8 cellular contexts compared by ENCODE assay signal in genomic region chr3:4987374-4988296, GRCh38. TPM values are rescaled to one million over a fixed set of nuclear protein-coding genes. Genes with fewer than 3 reads are reported as not detected.
DNase-seq lines count a peak whose midpoint lies in the region; ATAC-seq, FAIRE-seq and TF ChIP-seq lines count a peak whose summit lies in the region.

No MANE protein-coding gene starts in this region.

- H3K27me3 Mint-ChIP-seq in MCF 10A (ENCODE audit: insufficient read depth, unreplicated experiment), result no peaks in the 10 kb centered on the region

- H3K4me1 ChIP-seq in A549 (peaks cover 66% of the 10 kb centered on the region), mucosa of rectum (ENCODE audit: control insufficient read depth in 2 of 2, insufficient read depth in 2 of 2, low read length in 2 of 2) (peaks cover 43 to 55% of the 10 kb centered on the region in 2 donors)

- H3K4me2 ChIP-seq in A549, result peak overlapping the region; percentile 93

- H3K27ac ChIP-seq in A549, result peak overlapping the region; percentile 96 to 98
- peak overlapping the region; percentile 90 to 98 for H3K27ac ChIP-seq in mucosa of rectum (ENCODE audit: low read depth in 2 of 2, low read length in 2 of 2)

- H3K9me3 Mint-ChIP-seq in MCF 10A (ENCODE audit: unreplicated experiment), result no peaks in the 10 kb centered on the region

- no peaks in the 10 kb centered on the region for H3K9me3 ChIP-seq in A549
- H3K9me3 ChIP-seq in mucosa of rectum (ENCODE audit: control insufficient read depth in 2 of 2, low read length in 2 of 2), result no peaks in the 10 kb centered on the region

- POLR2A ChIA-PET in A549 (lab: Yijun Ruan, JAX), result interaction anchor here (1.0 to 13.9 kb wide), 8 partner anchors 8 to 276 kb away, joined by 4 to 367 read pairs (median 10); partner anchors contain the start of gene BHLHE40
- POLR2A ChIA-PET in MCF 10A (lab: Yijun Ruan, JAX), result interaction anchor here (1.0 to 12.4 kb wide), 10 partner anchors 7 to 520 kb away, joined by 3 to 251 read pairs (median 8); partner anchors contain the start of gene SUMF1

- no peaks in the 10 kb centered on the region for H3K27me3 ChIP-seq in mucosa of rectum (ENCODE audit: control insufficient read depth in 2 of 2, insufficient read depth in 2 of 2, low read length in 2 of 2)

- no peak for FAIRE-seq in A549 (lab: Jason Lieb, UNC)

- H3K36me3 Mint-ChIP-seq in MCF 10A (ENCODE audit: insufficient read depth, unreplicated experiment), result peaks cover 24% of the 10 kb centered on the region

- CTCF ChIA-PET in A549 (lab: Yijun Ruan, JAX) (interaction anchor here (0.7 to 17.8 kb wide), 5 partner anchors 11 to 271 kb away, joined by 3 to 602 read pairs (median 20); no protein-coding TSS in a partner anchor), MCF 10A (lab: Yijun Ruan, JAX) (interaction anchor here (0.6 to 14.5 kb wide), 5 partner anchors 38 to 388 kb away, joined by 3 to 185 read pairs (median 4); no protein-coding TSS in a partner anchor)

- peak overlapping the region; percentile 69 to 80 for H3K9ac ChIP-seq in mucosa of rectum (ENCODE audit: low read depth in 1 of 2, low read length in 2 of 2)

- no peak for TF ChIP-seq RAD21 in A549 (conservative IDR thresholded peaks at IDR 0.05 in 1 of 2, IDR thresholded peaks at IDR 0.05 in 1 of 2)

- no peak for TF ChIP-seq POLR2A in A549 (IDR thresholded peaks at IDR 0.05; ENCODE audit: low read length)

- peak overlapping the region; percentile 52 for H3K4me3 Mint-ChIP-seq in MCF 10A (ENCODE audit: unreplicated experiment)

- peaks cover 12 to 15% of the 10 kb centered on the region in 2 donors for H3K36me3 ChIP-seq in mucosa of rectum (ENCODE audit: control insufficient read depth in 2 of 2, insufficient read depth in 2 of 2, low read length in 2 of 2)

- TF ChIP-seq CTCF in A549 (IDR thresholded peaks at IDR 0.05), result no peak
- TF ChIP-seq CTCF in MCF 10A (IDR thresholded peaks at IDR 0.05; ENCODE audit: unreplicated experiment), result no peak

- no peak for TF ChIP-seq EP300 in A549 (IDR thresholded peaks at IDR 0.05)

- H3K27ac Mint-ChIP-seq in MCF 10A (ENCODE audit: low read depth, unreplicated experiment), result no peak overlapping the region

- peaks cover 33% of the 10 kb centered on the region for H3K4me1 Mint-ChIP-seq in MCF 10A (ENCODE audit: insufficient read depth, unreplicated experiment)

- 72% methylated on average over 8 of the region's 8 CpGs for WGBS in A549 (ENCODE audit: missing lambda C conversion rate)

- H3K4me3 ChIP-seq in A549, result no peak overlapping the region
- peak overlapping the region; percentile 56 for H3K4me3 ChIP-seq in Jurkat, Clone E6-1 (ENCODE audit: low read length)
- H3K4me3 ChIP-seq in mucosa of rectum (ENCODE audit: low read length in 2 of 2), result peak overlapping the region; percentile 61 to 65

- ATAC-seq in A549, result no peak
- no peak for ATAC-seq in HG03460 (IDR thresholded peaks at IDR 0.05; ENCODE audit: unreplicated experiment)

- no peak for DNase-seq in A549 (ENCODE audit: low read depth in 1 of 2, low spot score in 1 of 2)
- no peak for DNase-seq in Jurkat, Clone E6-1 (ENCODE audit: low read depth, low spot score)
- no peak for DNase-seq in MCF 10A (ENCODE audit: unreplicated experiment)
- DNase-seq in DMS 273 (lab: John Stamatoyannopoulos, UW; ENCODE audit: unreplicated experiment), result no peak
- DNase-seq in NK-92 treated with Interleukin-12 subunit alpha and Interleukin-12 subunit beta, amount 100 ng/mL, for 24 hours (lab: John Stamatoyannopoulos, UW), result no peak
- DNase-seq in cerebellar cortex (ENCODE audit: low spot score), result no peak

- intact Hi-C loops in MCF 10A (cut with micrococcal nuclease), result loop anchor here (10.0 kb wide), 1 partner anchor 197 kb away; the partner anchor contains the start of gene EDEM1

- no TSS peak for BruUV-seq in MCF 10A (replicated peaks; lab: Mats Ljungman, UMichigan)

TF ChIP-seq in A549, 52 proteins besides CTCF, POLR2A, EP300 and RAD21 (continues in another document):
- TF ChIP-seq RFX5 (IDR thresholded peaks at IDR 0.05), result no peak
- no peak for TF ChIP-seq BHLHE40 (IDR thresholded peaks at IDR 0.05; ENCODE audit: low read depth, low read length)
- no peak for TF ChIP-seq MYC (IDR thresholded peaks at IDR 0.05; ENCODE audit: borderline replicate concordance, low read length)
- TF ChIP-seq RCOR1 (IDR thresholded peaks at IDR 0.05; ENCODE audit: low read depth, low read length), result 0 out of 2 replicates have a peak, but pooled peaks have one; percentile 12
- TF ChIP-seq KDM5A (IDR thresholded peaks at IDR 0.05), result no peak
- peak; percentile 10 for TF ChIP-seq CHD2 (IDR thresholded peaks at IDR 0.05; ENCODE audit: low read length, partially characterized antibody)
- TF ChIP-seq NR3C1 (IDR thresholded peaks at IDR 0.05), result no peak
- TF ChIP-seq USF2 (IDR thresholded peaks at IDR 0.05), result no peak
- TF ChIP-seq HDAC2 (IDR thresholded peaks at IDR 0.05), result peak; percentile 92
- TF ChIP-seq, protein P1, sequence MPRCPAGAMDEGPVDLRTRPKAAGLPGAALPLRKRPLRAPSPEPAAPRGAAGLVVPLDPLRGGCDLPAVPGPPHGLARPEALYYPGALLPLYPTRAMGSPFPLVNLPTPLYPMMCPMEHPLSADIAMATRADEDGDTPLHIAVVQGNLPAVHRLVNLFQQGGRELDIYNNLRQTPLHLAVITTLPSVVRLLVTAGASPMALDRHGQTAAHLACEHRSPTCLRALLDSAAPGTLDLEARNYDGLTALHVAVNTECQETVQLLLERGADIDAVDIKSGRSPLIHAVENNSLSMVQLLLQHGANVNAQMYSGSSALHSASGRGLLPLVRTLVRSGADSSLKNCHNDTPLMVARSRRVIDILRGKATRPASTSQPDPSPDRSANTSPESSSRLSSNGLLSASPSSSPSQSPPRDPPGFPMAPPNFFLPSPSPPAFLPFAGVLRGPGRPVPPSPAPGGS (IDR thresholded peaks at IDR 0.05), result no peak
- TF ChIP-seq JUNB (IDR thresholded peaks at IDR 0.05), result no peak
- TF ChIP-seq HOXB13 (CRISPR knock-in tag; IDR thresholded peaks at IDR 0.05; ENCODE audit: low read depth), result no peak
- TF ChIP-seq, protein P2, sequence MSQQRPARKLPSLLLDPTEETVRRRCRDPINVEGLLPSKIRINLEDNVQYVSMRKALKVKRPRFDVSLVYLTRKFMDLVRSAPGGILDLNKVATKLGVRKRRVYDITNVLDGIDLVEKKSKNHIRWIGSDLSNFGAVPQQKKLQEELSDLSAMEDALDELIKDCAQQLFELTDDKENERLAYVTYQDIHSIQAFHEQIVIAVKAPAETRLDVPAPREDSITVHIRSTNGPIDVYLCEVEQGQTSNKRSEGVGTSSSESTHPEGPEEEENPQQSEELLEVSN (IDR thresholded peaks at IDR 0.05; ENCODE audit: borderline replicate concordance, low read depth), result no peak
- no peak for TF ChIP-seq SMC3 (IDR thresholded peaks at IDR 0.05)
- no peak for TF ChIP-seq TP53 (CRISPR knock-in tag; IDR thresholded peaks at IDR 0.05)
- TF ChIP-seq EHMT2 (IDR thresholded peaks at IDR 0.05; ENCODE audit: low read depth), result no peak
- TF ChIP-seq ELK1 (IDR thresholded peaks at IDR 0.05; ENCODE audit: low read depth, low read length), result no peak
- peak; percentile 45; the same call in 1 of the 2 replicates for TF ChIP-seq FOSB (CRISPR knock-in tag; IDR thresholded peaks at IDR 0.05)
- peak; percentile 81 for TF ChIP-seq ZFP36 (IDR thresholded peaks at IDR 0.05; ENCODE audit: borderline replicate concordance, partially characterized antibody)
- TF ChIP-seq HOXA7 (CRISPR knock-in tag; IDR thresholded peaks at IDR 0.05), result no peak; the same call in 1 of the 2 replicates
- TF ChIP-seq ESRRA (IDR thresholded peaks at IDR 0.05; ENCODE audit: borderline replicate concordance, low read length), result no peak
- TF ChIP-seq HOXB5 (CRISPR knock-in tag; IDR thresholded peaks at IDR 0.05), result no peak
- TF ChIP-seq, protein P3, sequence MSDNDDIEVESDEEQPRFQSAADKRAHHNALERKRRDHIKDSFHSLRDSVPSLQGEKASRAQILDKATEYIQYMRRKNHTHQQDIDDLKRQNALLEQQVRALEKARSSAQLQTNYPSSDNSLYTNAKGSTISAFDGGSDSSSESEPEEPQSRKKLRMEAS (IDR thresholded peaks at IDR 0.05), result no peak
- no peak for TF ChIP-seq CBX2 (IDR thresholded peaks at IDR 0.05; ENCODE audit: borderline replicate concordance, low read depth)
- TF ChIP-seq HEYL (CRISPR knock-in tag; IDR thresholded peaks at IDR 0.05), result 0 out of 2 replicates have a peak, but pooled peaks have one; percentile 73
- TF ChIP-seq RARB (CRISPR knock-in tag; IDR thresholded peaks at IDR 0.05), result no peak; the same call in 1 of the 2 replicates

RNA-seq across cellular contexts. Expression of gene BHLHE40, which starts 8.4 kb away (rescaled TPM):
- polyA plus RNA-seq in A549 (2011; rRNA removed) (160 and 171 TPM in 2 replicates), A549 (2017; fragmentation: RNase III; extraction: RNeasy Plus Mini Kit Qiagen cat#74134 plus additional on column Dnase treatment) (65.7 to 105 TPM (median 102 TPM) in 3 replicates)
- polyA plus RNA-seq in A549 (2012; cell fraction: cytosol; rRNA removed), result 90.0 and 114 TPM in 2 replicates
- 210 and 265 TPM in 2 replicates for polyA plus RNA-seq in A549 (2012; cell fraction: nucleus; rRNA removed)
- 221 and 248 TPM in 2 replicates for polyA minus RNA-seq in A549 (2011; rRNA and poly(A)+ RNA removed)
- polyA plus RNA-seq in Jurkat, Clone E6-1 (2012; ENCODE audit: insufficient read depth, insufficient read length), result 3.5 TPM
- 16.8 and 27.9 TPM in 2 replicates for total RNA-seq in MCF 10A (2022)
